Comparison of ENCODE assay signal across 8 cellular contexts in the genomic region with DNA sequence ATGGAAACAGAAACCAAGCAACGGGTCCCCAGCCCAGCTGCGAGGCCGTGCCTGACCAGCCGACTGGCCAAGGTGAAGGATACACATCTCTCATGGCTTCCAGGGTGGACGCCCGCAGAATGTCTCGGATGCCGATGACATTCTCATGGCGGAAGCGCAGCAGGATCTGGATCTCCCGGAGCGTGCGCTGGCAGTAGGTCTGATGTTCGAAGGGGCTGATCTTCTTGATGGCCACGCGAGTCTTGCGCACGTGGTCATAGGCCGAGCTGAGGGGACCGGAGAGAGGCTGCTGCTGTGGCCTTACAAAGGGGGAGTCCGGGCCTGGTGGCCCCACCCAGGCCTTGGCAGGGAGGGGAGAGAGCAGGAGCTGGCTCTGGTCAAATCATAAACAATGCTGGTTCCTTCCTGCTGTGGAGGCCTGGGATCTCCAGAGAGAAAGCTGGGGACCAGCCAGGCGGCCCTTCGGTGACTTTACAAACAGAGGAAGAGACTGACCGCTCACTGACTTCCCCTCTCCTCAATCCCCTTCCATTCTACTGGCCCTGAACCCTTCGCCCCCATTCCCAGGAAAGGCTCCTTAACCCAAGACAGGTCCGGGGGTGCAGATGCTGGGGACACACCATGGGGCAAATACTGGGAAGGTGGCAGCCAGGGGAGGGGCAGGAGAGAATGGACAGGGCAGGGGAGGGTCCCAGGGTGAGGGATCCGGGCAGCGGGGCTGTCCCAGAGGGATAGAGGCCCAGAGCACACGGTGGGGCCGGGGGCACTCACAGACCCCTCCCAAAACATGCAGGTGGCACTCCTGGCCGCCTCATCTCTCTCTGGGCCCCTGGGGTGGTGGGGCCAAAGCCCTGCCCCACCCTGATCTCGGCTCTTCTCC. TPM values are rescaled to one million over a fixed set of nuclear protein-coding genes. Genes with fewer than 3 reads are reported as not detected.
DNase-seq lines count a peak whose midpoint lies in the region; ATAC-seq and TF ChIP-seq lines count a peak whose summit lies in the region.

No MANE protein-coding gene starts in this region.

- H3K27me3 ChIP-seq in lower lobe of right lung (ENCODE audit: low read depth) (no peaks in the 10 kb centered on the region), tibial artery (no peaks in the 10 kb centered on the region)

- no peak for TF ChIP-seq CTCF in choroid plexus epithelial cell (conservative IDR thresholded peaks at IDR 0.05; ENCODE audit: low read depth, low read length)
- no peak for TF ChIP-seq CTCF in lower lobe of right lung (IDR thresholded peaks at IDR 0.05)
- no peak for TF ChIP-seq CTCF in tibial artery (IDR thresholded peaks at IDR 0.05)

- H3K36me3 ChIP-seq in lower lobe of right lung = peaks cover 35% of the 10 kb centered on the region
- H3K36me3 ChIP-seq in tibial artery = peaks cover 31 to 50% (median 35%) of the 10 kb centered on the region in 3 donors

- peak overlapping the region; percentile 92 for H3K27ac ChIP-seq in lower lobe of right lung
- peak overlapping the region; percentile 95 to 97 for H3K27ac ChIP-seq in tibial artery

- no peak for DNase-seq in activated CD8-positive, alpha-beta memory T cell treated with anti-CD3 and anti-CD28 coated beads, Interleukin-2, amount 10 ng/mL, durations not matched to agents 7 days and 5 days
- no peak for DNase-seq in activated CD8-positive, alpha-beta memory T cell treated with anti-CD3 and anti-CD28 coated beads for 24 hours
- peak; percentile 75 for DNase-seq in choroid plexus epithelial cell (ENCODE audit: low read depth)
- DNase-seq in lower lobe of right lung = peak; percentile 64
- peak; percentile 82 to 90 for DNase-seq in tibial artery
- DNase-seq in effector CD8-positive, alpha-beta T cell (lab: John Stamatoyannopoulos, UW) = no peak

- H3K36me3 Mint-ChIP-seq in activated CD8-positive, alpha-beta memory T cell treated with anti-CD3 and anti-CD28 coated beads, Interleukin-2, amount 10 ng/mL, durations not matched to agents 7 days and 5 days = peaks cover 15% of the 10 kb centered on the region

- H3K4me3 Mint-ChIP-seq in activated CD8-positive, alpha-beta memory T cell treated with anti-CD3 and anti-CD28 coated beads, Interleukin-2, amount 10 ng/mL, durations not matched to agents 7 days and 5 days = peak overlapping the region; percentile 82

- H3K9me3 Mint-ChIP-seq in activated CD8-positive, alpha-beta memory T cell treated with anti-CD3 and anti-CD28 coated beads, Interleukin-2, amount 10 ng/mL, durations not matched to agents 7 days and 5 days (ENCODE audit: low read depth) = no peaks in the 10 kb centered on the region

- H3K4me3 ChIP-seq in choroid plexus epithelial cell (ENCODE audit: low read depth, low read length) (peak overlapping the region; percentile 75), lower lobe of right lung (peak overlapping the region; percentile 91), tibial artery (peak overlapping the region; percentile 91 to 95)

- CTCF ChIA-PET in activated CD8-positive, alpha-beta memory T cell treated with anti-CD3 and anti-CD28 coated beads, Interleukin-2, amount 10 ng/mL, durations not matched to agents 7 days and 5 days (lab: Charles Lee) = no interaction called here

- H3K27me3 Mint-ChIP-seq in activated CD8-positive, alpha-beta memory T cell treated with anti-CD3 and anti-CD28 coated beads, Interleukin-2, amount 10 ng/mL, durations not matched to agents 7 days and 5 days = no peaks in the 10 kb centered on the region

- peaks cover 40% of the 10 kb centered on the region for H3K4me1 Mint-ChIP-seq in activated CD8-positive, alpha-beta memory T cell treated with anti-CD3 and anti-CD28 coated beads, Interleukin-2, amount 10 ng/mL, durations not matched to agents 7 days and 5 days

- intact Hi-C loops in lower lobe of right lung (cut with DNase I) = no loop called here
- intact Hi-C loops in tibial artery (cut with DNase I; ENCODE audit: low total_unique reads) = no loop called here

- H3K9me3 ChIP-seq in lower lobe of right lung (no peaks in the 10 kb centered on the region), tibial artery (no peaks in the 10 kb centered on the region)

- no peak for ATAC-seq in activated CD8-positive, alpha-beta memory T cell treated with anti-CD3 and anti-CD28 coated beads, Interleukin-2, amount 10 ng/mL, durations not matched to agents 7 days and 5 days
- peak; percentile 27 to 41 for ATAC-seq in lower lobe of right lung
- ATAC-seq in HG03457 (IDR thresholded peaks at IDR 0.05; ENCODE audit: unreplicated experiment) = no peak
- no peak for ATAC-seq in GM19455 (IDR thresholded peaks at IDR 0.05; ENCODE audit: unreplicated experiment)

- peak overlapping the region; percentile 87 for H3K27ac Mint-ChIP-seq in activated CD8-positive, alpha-beta memory T cell treated with anti-CD3 and anti-CD28 coated beads, Interleukin-2, amount 10 ng/mL, durations not matched to agents 7 days and 5 days

- H3K4me1 ChIP-seq in lower lobe of right lung (peaks cover 25% of the 10 kb centered on the region), tibial artery (peaks cover 0 to 31% (median 16%) of the 10 kb centered on the region in 4 donors)

RNA-seq across cellular contexts. Expression of a gene that starts 1.0 kb away (rescaled TPM):
- total RNA-seq in activated CD8-positive, alpha-beta memory T cell treated with anti-CD3 and anti-CD28 coated beads, Interleukin-2, amount 10 ng/mL, durations not matched to agents 7 days and 5 days = 10 to 100 TPM; 67.1 to 95.1 TPM
- total RNA-seq in lower lobe of right lung = 84.6 TPM

RNA-seq across cellular contexts. Expression of a gene that starts 8.6 kb away (rescaled TPM):
- total RNA-seq in activated CD8-positive, alpha-beta memory T cell treated with anti-CD3 and anti-CD28 coated beads, Interleukin-2, amount 10 ng/mL, durations not matched to agents 7 days and 5 days = 10 to 100 TPM in 1 of 2 experiments, 1 to 10 TPM in 1; 8.1 to 19.5 TPM
- 14.4 TPM for total RNA-seq in lower lobe of right lung

RNA-seq across cellular contexts. Expression of a gene that starts 26.0 kb away (rescaled TPM):
- 10 to 100 TPM; 47.2 to 47.8 TPM for total RNA-seq in activated CD8-positive, alpha-beta memory T cell treated with anti-CD3 and anti-CD28 coated beads, Interleukin-2, amount 10 ng/mL, durations not matched to agents 7 days and 5 days
- total RNA-seq in lower lobe of right lung = 113 TPM

RNA-seq across cellular contexts. Expression of a gene that starts 30.3 kb away (rescaled TPM):
- 1 to 10 TPM; 2.0 to 2.9 TPM for total RNA-seq in activated CD8-positive, alpha-beta memory T cell treated with anti-CD3 and anti-CD28 coated beads, Interleukin-2, amount 10 ng/mL, durations not matched to agents 7 days and 5 days
- total RNA-seq in lower lobe of right lung = 1.6 TPM

RNA-seq across cellular contexts. Expression of a gene that starts 46.2 kb away (rescaled TPM):
- total RNA-seq in activated CD8-positive, alpha-beta memory T cell treated with anti-CD3 and anti-CD28 coated beads, Interleukin-2, amount 10 ng/mL, durations not matched to agents 7 days and 5 days = 100 to 1,000 TPM; 149 to 161 TPM
- 68.9 TPM for total RNA-seq in lower lobe of right lung

Comparison
In these comparisons a context has a peak if more than half of its experiments do, and no peak if none do; other contexts are left out.
1. ATAC-seq: peak in lower lobe of right lung (2 of 2); none in activated CD8-positive, alpha-beta memory T cell treated with anti-CD3 and anti-CD28 coated beads, Interleukin-2, amount 10 ng/mL, durations not matched to agents 7 days and 5 days (single experiment), HG03457 (single experiment) and GM19455 (single experiment).
2. DNase-seq: peak in choroid plexus epithelial cell (single experiment), lower lobe of right lung (single experiment) and tibial artery (2 of 2); none in activated CD8-positive, alpha-beta memory T cell treated with anti-CD3 and anti-CD28 coated beads, Interleukin-2, amount 10 ng/mL, durations not matched to agents 7 days and 5 days (single experiment), activated CD8-positive, alpha-beta memory T cell treated with anti-CD3 and anti-CD28 coated beads for 24 hours (single experiment) and effector CD8-positive, alpha-beta T cell (single experiment).
3. Peak in every context shown above with its lines, with median percentiles within 50 percentile points of each other: H3K4me3 ChIP-seq.